ENCODE assay signal across 8 cellular contexts in genomic region chr2:224909885-224910517, GRCh38.
DNase-seq lines count a peak whose midpoint lies in the region; ATAC-seq and TF ChIP-seq lines count a peak whose summit lies in the region.

No MANE protein-coding gene starts in this region.

- H3K36me3 Mint-ChIP-seq in activated naive CD8-positive, alpha-beta T cell treated with anti-CD3 and anti-CD28 coated beads, Interleukin-2, amount 50 U/mL, for 24 hours (ENCODE audit: low read depth): peaks cover 52% of the 10 kb centered on the region

- no peaks in the 10 kb centered on the region for H3K9me3 Mint-ChIP-seq in activated naive CD8-positive, alpha-beta T cell treated with anti-CD3 and anti-CD28 coated beads, Interleukin-2, amount 50 U/mL, for 24 hours

- peak; percentile 70 for ATAC-seq in GM21367 (IDR thresholded peaks at IDR 0.05; ENCODE audit: unreplicated experiment)
- ATAC-seq in activated naive CD8-positive, alpha-beta T cell treated with anti-CD3 and anti-CD28 coated beads, Interleukin-2, amount 50 U/mL, for 24 hours: peak; percentile 92

- peak overlapping the region; percentile 9 for H3K4me3 Mint-ChIP-seq in activated naive CD8-positive, alpha-beta T cell treated with anti-CD3 and anti-CD28 coated beads, Interleukin-2, amount 50 U/mL, for 24 hours

- DNase-seq in AG10803 (ENCODE audit: low read depth) (peak; percentile 96), NCI-H1092 (lab: John Stamatoyannopoulos, UW) (peak; percentile 2), hepatic stellate cell (ENCODE audit: low spot score) (peak; percentile 35), skeletal muscle cell (ENCODE audit: low read depth) (peak; percentile 78), NCI-H526 (lab: John Stamatoyannopoulos, UW) (no peak), NAMALWA (ENCODE audit: low spot score) (no peak)
- no peak for DNase-seq in activated naive CD8-positive, alpha-beta T cell treated with anti-CD3 and anti-CD28 coated beads, Interleukin-2, amount 50 U/mL, for 24 hours

- TF ChIP-seq CTCF in AG10803 (conservative IDR thresholded peaks at IDR 0.05; ENCODE audit: low read length): no peak

- H3K27me3 Mint-ChIP-seq in activated naive CD8-positive, alpha-beta T cell treated with anti-CD3 and anti-CD28 coated beads, Interleukin-2, amount 50 U/mL, for 24 hours: no peaks in the 10 kb centered on the region

- no peak overlapping the region; the same call in 1 of the 2 replicates for H3K4me3 ChIP-seq in AG10803 (ENCODE audit: low read length)
- no peak overlapping the region for H3K4me3 ChIP-seq in skeletal muscle cell (ENCODE audit: low read depth, low read length)

- H3K27ac Mint-ChIP-seq in activated naive CD8-positive, alpha-beta T cell treated with anti-CD3 and anti-CD28 coated beads, Interleukin-2, amount 50 U/mL, for 24 hours: peak overlapping the region; percentile 67

- H3K4me1 Mint-ChIP-seq in activated naive CD8-positive, alpha-beta T cell treated with anti-CD3 and anti-CD28 coated beads, Interleukin-2, amount 50 U/mL, for 24 hours: peaks cover 54% of the 10 kb centered on the region

Comparison
In these comparisons a context has a peak if more than half of its experiments do, and no peak if none do; other contexts are left out.
1. DNase-seq: peak in AG10803 (single experiment), NCI-H1092 (single experiment), hepatic stellate cell (single experiment) and skeletal muscle cell (single experiment); none in activated naive CD8-positive, alpha-beta T cell treated with anti-CD3 and anti-CD28 coated beads, Interleukin-2, amount 50 U/mL, for 24 hours (single experiment), NCI-H526 (0 of 2) and NAMALWA (single experiment).